ENCODE assay signal across 30 cellular contexts in genomic region chr2:194385376-194385775, GRCh38.
"Had no signal": no experiment of that assay in that cellular context is flagged by ENCODE, and none has a peak within 500 bp of the region (broad histone marks: within the 10 kb centered on the region; RNA-seq: fewer than 3 reads in every experiment).

No MANE protein-coding gene starts in this region.

- DNase-seq: activated B cell treated with CpG ODN at 0.5 μM for 24 hours; activated CD4-positive, alpha-beta memory T cell treated with anti-CD3 and anti-CD28 coated beads for 36 hours; activated CD4-positive, alpha-beta T cell treated with anti-CD3 and anti-CD28 coated beads for 4 hours; activated CD4-positive, alpha-beta T cell treated with anti-CD3 and anti-CD28 coated beads, Interleukin-2, amount 50 U/mL, for 1 hour; activated CD4-positive, CD25-positive, alpha-beta regulatory T cell treated with anti-CD3 and anti-CD28 coated beads, Interleukin-2, amount 50 U/mL, for 72 hours; activated CD8-positive, alpha-beta memory T cell treated with anti-CD3 and anti-CD28 coated beads, Interleukin-2, amount 50 U/mL, for 4 hours; activated gamma-delta T cell treated with Interleukin-2 at 50 U/mL for 16 hours; activated naive CD4-positive, alpha-beta T cell treated with anti-CD3 and anti-CD28 coated beads for 36 hours; activated T-cell treated with anti-CD3 and anti-CD28 coated beads for 4 hours; activated T-cell treated with anti-CD3 and anti-CD28 coated beads, Interleukin-2, amount 50 U/mL, for 4 hours; adrenal gland; body of pancreas; cerebellar nuclear complex; Karpas-422; KBM-7; NCI-H1436 treated with DMSO at 0.1 percent for 48 hours; NCI-H1694 treated with DMSO at 0.1 percent for 48 hours; NCI-H2029; NCI-H2171 treated with DMSO at 0.1 percent for 48 hours; NCI-H2227 treated with DMSO at 0.1 percent for 48 hours; NCI-H524 treated with DMSO at 0.1 percent for 48 hours; NCI-H82; NK-92 treated with Interleukin-12 subunit alpha and Interleukin-12 subunit beta, amount 100 ng/mL, for 24 hours; PC-9; Right ventricle myocardium superior; SW 1271; T-helper 1 cell; T-helper 2 cell; T-helper 9 cell had no signal

- ATAC-seq: activated naive CD4-positive, alpha-beta T cell treated with anti-CD3 and anti-CD28 coated beads, Interleukin-2, amount 50 U/mL, for 72 hours; activated T-cell treated with anti-CD3 and anti-CD28 coated beads, Interleukin-2, amount 50 U/mL, for 4 hours; body of pancreas had no signal
